In the genomic region with DNA sequence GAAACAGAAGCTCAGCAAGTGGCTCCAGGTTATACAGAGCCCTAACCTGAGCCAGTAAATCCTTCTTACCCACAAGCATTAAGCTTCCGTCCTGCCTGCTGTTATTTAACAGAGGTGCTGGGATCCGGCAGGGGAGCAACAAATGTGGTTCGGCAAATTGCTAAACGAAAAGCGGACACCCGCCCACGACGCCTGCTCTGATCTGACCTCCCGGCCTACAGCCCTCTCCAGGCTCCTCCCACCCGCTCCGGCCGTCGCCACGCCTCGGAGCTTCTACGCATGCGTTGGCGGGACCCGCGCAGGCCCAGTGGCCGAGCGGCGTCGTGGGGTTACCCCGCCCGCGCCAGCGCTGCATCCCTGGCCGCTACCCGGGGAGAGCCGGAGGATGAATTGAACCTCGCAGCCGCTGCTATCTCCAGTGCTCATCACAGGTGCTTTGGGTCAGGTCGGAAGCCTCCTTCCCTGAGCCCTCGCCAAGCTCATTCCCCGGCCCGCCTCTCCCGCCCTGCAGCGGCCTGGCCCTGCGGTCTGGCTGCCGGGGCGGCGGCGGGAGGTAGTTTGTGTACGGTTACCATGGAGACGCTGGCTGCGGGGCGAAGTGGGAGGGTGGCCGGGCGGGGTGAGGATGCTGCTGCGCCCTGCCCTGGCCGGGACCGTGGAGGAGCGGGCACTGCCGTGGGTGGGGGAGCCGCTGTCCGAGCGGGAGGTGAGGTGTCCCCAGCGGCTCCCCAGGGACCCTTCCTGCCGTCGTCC, we compare ENCODE assay signal across 8 cellular contexts. TPM values are rescaled to one million over a fixed set of nuclear protein-coding genes. Genes with fewer than 3 reads are reported as not detected.
A peak's percentile ranks its signal among the peaks of the same experiment; 100 is the strongest.
DNase-seq lines count a peak whose midpoint lies in the region; ATAC-seq and TF ChIP-seq lines count a peak whose summit lies in the region.

A gene with protein sequence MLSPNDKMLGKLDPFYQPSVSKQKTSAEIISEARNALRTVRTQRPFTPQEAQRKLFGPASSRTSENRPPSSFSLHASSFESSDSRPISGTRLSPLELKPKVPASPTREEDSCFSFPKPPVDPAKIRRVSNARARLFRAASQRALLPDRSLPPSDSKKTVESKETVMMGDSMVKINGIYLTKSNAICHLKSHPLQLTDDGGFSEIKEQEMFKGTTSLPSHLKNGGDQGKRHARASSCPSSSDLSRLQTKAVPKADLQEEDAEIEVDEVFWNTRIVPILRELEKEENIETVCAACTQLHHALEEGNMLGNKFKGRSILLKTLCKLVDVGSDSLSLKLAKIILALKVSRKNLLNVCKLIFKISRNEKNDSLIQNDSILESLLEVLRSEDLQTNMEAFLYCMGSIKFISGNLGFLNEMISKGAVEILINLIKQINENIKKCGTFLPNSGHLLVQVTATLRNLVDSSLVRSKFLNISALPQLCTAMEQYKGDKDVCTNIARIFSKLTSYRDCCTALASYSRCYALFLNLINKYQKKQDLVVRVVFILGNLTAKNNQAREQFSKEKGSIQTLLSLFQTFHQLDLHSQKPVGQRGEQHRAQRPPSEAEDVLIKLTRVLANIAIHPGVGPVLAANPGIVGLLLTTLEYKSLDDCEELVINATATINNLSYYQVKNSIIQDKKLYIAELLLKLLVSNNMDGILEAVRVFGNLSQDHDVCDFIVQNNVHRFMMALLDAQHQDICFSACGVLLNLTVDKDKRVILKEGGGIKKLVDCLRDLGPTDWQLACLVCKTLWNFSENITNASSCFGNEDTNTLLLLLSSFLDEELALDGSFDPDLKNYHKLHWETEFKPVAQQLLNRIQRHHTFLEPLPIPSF (plus strand): TSS at position 307 of the 753 bp plus-strand sequence. CDS start 5,846 bp downstream, outside the sequence.

- dilution Hi-C loops in IMR-90 (cut with HindIII; ENCODE audit: low sequenced_read_pairs, unreplicated experiment): no loop called here

- H2BK20ac ChIP-seq in IMR-90 (ENCODE audit: low read depth, low read length): no peak within 1 kb of the TSS

- H4K5ac ChIP-seq in IMR-90 (ENCODE audit: low read depth, low read length): peak within 1 kb of the TSS; percentile 96

- in situ Hi-C loops in IMR-90 (cut with MboI; ENCODE audit: low sequenced_read_pairs): no loop called here

- no peaks in the 10 kb centered on the region for H3K9me3 Mint-ChIP-seq in activated T-cell treated with anti-CD3 and anti-CD28 coated beads, Interleukin-2, amount 50 U/mL, for 24 hours

- 0 out of 2 replicates have a peak, but pooled peaks cover 2% of the 10 kb centered on the region for H4K20me1 ChIP-seq in IMR-90 (ENCODE audit: insufficient read depth, low read length)

- H4K8ac ChIP-seq in IMR-90 (ENCODE audit: low read depth in 2 of 2, low read length in 2 of 2): peak within 1 kb of the TSS; percentile 89 to 97

- peak within 1 kb of the TSS; percentile 8; the same call in 1 of the 2 replicates for H2AK5ac ChIP-seq in IMR-90 (ENCODE audit: low read depth, low read length)

- peak within 1 kb of the TSS; percentile 89 for H2AK9ac ChIP-seq in IMR-90 (replicated peaks; ENCODE audit: low read depth, low read length, poor library complexity)

- peak within 1 kb of the TSS; percentile 84 for H4K91ac ChIP-seq in IMR-90 (ENCODE audit: insufficient read depth, low read depth, low read length)

- peaks cover 0 to 3% of the 10 kb centered on the region in 2 experiments; a peak in 1 of 4 replicates for H3K79me1 ChIP-seq in IMR-90 (ENCODE audit: low read depth in 1 of 2, low read length in 2 of 2)

- no peaks in the 10 kb centered on the region for H3K9me3 ChIP-seq in IMR-90 (ENCODE audit: control insufficient read depth, insufficient read depth, low read length)
- H3K9me3 ChIP-seq in mucosa of stomach (ENCODE audit: control insufficient read depth, low read length): no peaks in the 10 kb centered on the region

- H3K9me1 ChIP-seq in IMR-90 (ENCODE audit: insufficient read depth, low read length): peaks cover 7% of the 10 kb centered on the region

- H3K4me3 ChIP-seq in IMR-90 (ENCODE audit: insufficient read depth, low read depth, low read length) (peak within 1 kb of the TSS; percentile 86), mucosa of stomach (ENCODE audit: low read length) (peak within 1 kb of the TSS; percentile 72)

- peak within 1 kb of the TSS; percentile 95 for H3K4me2 ChIP-seq in IMR-90 (ENCODE audit: low read depth, low read length)

- intact Hi-C loops in IMR-90 (cut with micrococcal nuclease): no loop called here

- peak within 1 kb of the TSS; percentile 76 for H3K9ac ChIP-seq in IMR-90 (ENCODE audit: low read depth, low read length)
- peak within 1 kb of the TSS; percentile 59 for H3K9ac ChIP-seq in mucosa of stomach (ENCODE audit: low read length)

- H2BK5ac ChIP-seq in IMR-90 (ENCODE audit: low read depth, low read length, poor library complexity, severe bottlenecking): peak within 1 kb of the TSS; percentile 55

- peak within 1 kb of the TSS; percentile 80 for H3K4me3 Mint-ChIP-seq in activated T-cell treated with anti-CD3 and anti-CD28 coated beads, Interleukin-2, amount 50 U/mL, for 24 hours

- 2% methylated on average over 12 of the region's 61 CpGs; no CpG with 5 or more reads in 1 of the 2 experiments for WGBS in IMR-90 (ENCODE audit: extremely low coverage in 2 of 2, insufficient read length in 1 of 2), 2 experiments

- H3K56ac ChIP-seq in IMR-90 (ENCODE audit: extremely low read depth, insufficient read depth, low read length): peak within 1 kb of the TSS; percentile 54

- POLR2A ChIA-PET in IMR-90 (lab: Charles Lee; ENCODE audit: unreplicated experiment): interaction anchor here (0.7 kb wide), 1 partner anchor 9 kb away, joined by 3 read pairs; no protein-coding TSS in a partner anchor

- H3K27ac ChIP-seq in IMR-90 (ENCODE audit: insufficient read depth, low read length): peak within 1 kb of the TSS; percentile 60

- H3K18ac ChIP-seq in IMR-90 (ENCODE audit: low read depth, low read length): peak within 1 kb of the TSS; percentile 74; the same call in 1 of the 2 replicates

- no peak for TF ChIP-seq RAD21 in IMR-90 (IDR thresholded peaks at IDR 0.05; ENCODE audit: low read length)

- ATAC-seq in GM21529 (IDR thresholded peaks at IDR 0.05; ENCODE audit: unreplicated experiment): peak; percentile 97
- ATAC-seq in IMR-90 (ENCODE audit: low read depth): peak; percentile 100
- peak; percentile 98 for ATAC-seq in esophagus mucosa

- peak within 1 kb of the TSS; percentile 87 for H3K27ac Mint-ChIP-seq in activated T-cell treated with anti-CD3 and anti-CD28 coated beads, Interleukin-2, amount 50 U/mL, for 24 hours

- peak; percentile 70 for TF ChIP-seq POLR2A in IMR-90 (IDR thresholded peaks at IDR 0.05; ENCODE audit: low read depth, low read length)

- H2BK15ac ChIP-seq in IMR-90 (ENCODE audit: low read depth, low read length): peak within 1 kb of the TSS; percentile 16; the same call in 1 of the 3 replicates

- peaks cover 4% of the 10 kb centered on the region for H3K4me1 ChIP-seq in IMR-90 (ENCODE audit: control insufficient read depth, insufficient read depth, low read length)
- no peaks in the 10 kb centered on the region for H3K4me1 ChIP-seq in mucosa of stomach (ENCODE audit: control insufficient read depth, insufficient read depth, low read length)

- no peak for TF ChIP-seq CTCF in IMR-90 (conservative IDR thresholded peaks at IDR 0.05; ENCODE audit: low read depth, low read length)

- H2AFZ ChIP-seq in IMR-90 (replicated peaks; ENCODE audit: low read length, poor library complexity): peak within 1 kb of the TSS; percentile 97

- no peaks in the 10 kb centered on the region for H3K36me3 ChIP-seq in IMR-90 (ENCODE audit: control insufficient read depth, insufficient read depth, low read length)
- no peaks in the 10 kb centered on the region for H3K36me3 ChIP-seq in mucosa of stomach (ENCODE audit: control insufficient read depth, insufficient read depth, low read length)

- CTCF ChIA-PET in IMR-90 (lab: Yijun Ruan, JAX): no interaction called here

- BruUV-seq in IMR-90 (replicated peaks; lab: Mats Ljungman, UMichigan): no TSS peak

- peaks cover 37% of the 10 kb centered on the region for H3K4me1 Mint-ChIP-seq in activated T-cell treated with anti-CD3 and anti-CD28 coated beads, Interleukin-2, amount 50 U/mL, for 24 hours (ENCODE audit: low read depth)

- peak within 1 kb of the TSS; percentile 91 for H3K14ac ChIP-seq in IMR-90 (replicated peaks; ENCODE audit: low read depth, low read length)

- peaks cover 3% of the 10 kb centered on the region for H3K36me3 Mint-ChIP-seq in activated T-cell treated with anti-CD3 and anti-CD28 coated beads, Interleukin-2, amount 50 U/mL, for 24 hours (ENCODE audit: low read depth)

- H3K4ac ChIP-seq in IMR-90 (ENCODE audit: low read depth, low read length): peak within 1 kb of the TSS; percentile 87

- peak within 1 kb of the TSS; percentile 39; the same call in 1 of the 2 replicates for H3K23ac ChIP-seq in IMR-90 (ENCODE audit: low read depth, low read length)

- H3K27me3 Mint-ChIP-seq in activated T-cell treated with anti-CD3 and anti-CD28 coated beads, Interleukin-2, amount 50 U/mL, for 24 hours: peaks cover under 1% of the 10 kb centered on the region

- peak within 1 kb of the TSS; percentile 44; the same call in 1 of the 2 replicates for H2BK120ac ChIP-seq in IMR-90 (ENCODE audit: low read depth, low read length)

- H3K27me3 ChIP-seq in IMR-90 (ENCODE audit: control insufficient read depth, insufficient read depth, low read length) (no peaks in the 10 kb centered on the region), mucosa of stomach (ENCODE audit: control insufficient read depth, insufficient read depth, low read length) (no peaks in the 10 kb centered on the region)

- DNase-seq in DMS 273 (lab: John Stamatoyannopoulos, UW; ENCODE audit: unreplicated experiment) (peak; percentile 96), IMR-90 (peak; percentile 74), OCI-M1 (lab: John Stamatoyannopoulos, UW) (peak; percentile 97)
- peak; percentile 96 for DNase-seq in activated T-cell treated with anti-CD3 and anti-CD28 coated beads, Interleukin-2, amount 50 U/mL, for 24 hours
- peak; percentile 96 for DNase-seq in stimulated activated CD8-positive, alpha-beta memory T cell treated with anti-CD3 and anti-CD28 coated beads, Interleukin-4, amount 100 ng/mL, for 48 hours

TF ChIP-seq in IMR-90, 13 proteins besides CTCF, POLR2A, EP300 and RAD21 (continues in another document):
- TF ChIP-seq RFX5 (IDR thresholded peaks at IDR 0.05; ENCODE audit: low read depth, low read length) (no peak), SMC3 (IDR thresholded peaks at IDR 0.05; ENCODE audit: low read depth, low read length) (no peak), MAZ (IDR thresholded peaks at IDR 0.05; ENCODE audit: borderline replicate concordance, low read depth, low read length) (peak; percentile 48; the same call in 1 of the 2 replicates)

RNA-seq across cellular contexts. Expression of the gene that starts here (rescaled TPM):
- total RNA-seq in IMR-90 (2012; rRNA removed) (0.56 and 0.72 TPM in 2 replicates), esophagus mucosa (2.0 TPM)
- 3.5 and 3.9 TPM in 2 replicates for polyA plus RNA-seq in IMR-90 (2012; rRNA removed)
- polyA plus RNA-seq in IMR-90 (2012; cell fraction: cytosol; rRNA removed): 0.78 and 1.5 TPM in 2 replicates
- polyA plus RNA-seq in IMR-90 (2012; cell fraction: nucleus; rRNA removed; ENCODE audit: low replicate concordance): 0.81 and 5.1 TPM in 2 replicates

Comparison
In these comparisons a context has a peak if more than half of its experiments do, and no peak if none do; other contexts are left out.
1. Peak in every context shown above with its lines: DNase-seq, ATAC-seq, H3K4me3 ChIP-seq and H3K27ac ChIP-seq.